Comparison of ENCODE assay signal across 19 cellular contexts in the genomic region with DNA sequence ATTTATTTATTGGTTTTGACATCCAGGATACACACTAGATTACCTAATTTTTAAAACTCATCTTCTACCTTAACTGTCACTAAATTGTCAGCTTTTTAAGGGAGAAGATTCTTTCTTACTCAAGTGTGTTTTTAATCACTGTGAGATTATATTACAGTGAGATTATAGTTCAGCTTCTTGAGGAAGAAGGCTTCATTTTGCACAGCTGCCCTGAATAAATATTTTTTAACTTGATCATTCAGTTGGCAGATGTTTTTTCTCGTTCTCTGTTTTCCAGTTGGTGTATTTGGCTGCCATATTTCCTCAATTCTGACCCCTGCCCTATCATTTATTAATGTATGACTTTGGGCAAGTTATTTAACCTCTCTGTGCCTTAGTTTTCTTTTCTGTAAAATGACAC.
"Had no signal": no experiment of that assay in that cellular context is flagged by ENCODE, and none has a peak within 500 bp of the region (broad histone marks: within the 10 kb centered on the region; RNA-seq: fewer than 3 reads in every experiment).

No MANE protein-coding gene starts in this region.

- H3K27ac ChIP-seq: HL-60, KMS-11, RWPE1, SJCRH30 had no signal

- H3K4me3 ChIP-seq: K562, SJCRH30 had no signal

- H3K36me3 ChIP-seq: SJCRH30 had no signal

- H3K9me3 ChIP-seq: SJCRH30 had no signal

- DNase-seq: MM.1S, NCI-H1092 treated with DMSO at 0.1 percent for 48 hours, NCI-H1436, NCI-H187, NCI-H2029, NCI-H2081 treated with DMSO at 0.1 percent for 48 hours, NCI-H2171, NCI-H226, NCI-H446, NCI-H510A, NCI-H524 treated with DMSO at 0.1 percent for 48 hours, NCI-H69, NCI-H774, SHP77 treated with DMSO at 0.1 percent for 48 hours, SJCRH30 had no signal

- H3K27me3 ChIP-seq: SJCRH30 had no signal

- H3K4me2 ChIP-seq: KMS-11 had no signal

- H3K9ac ChIP-seq: KMS-11 had no signal
